1 cellular context compared by ENCODE assay signal in genomic region chr3:125374996-125375941, GRCh38.
A peak's percentile ranks its signal among the peaks of the same experiment; 100 is the strongest.
TF ChIP-seq lines count a peak whose summit lies in the region.

Gene ZNF148, minus strand, starts transcription at chr3:125375325. Its CDS starts 61,685 bp downstream, at chr3:125313640.

TF ChIP-seq in HepG2, 621 proteins besides CTCF, POLR2A, EP300 and RAD21 (continued from another document and continues in another):
- TF ChIP-seq ZHX2 (IDR thresholded peaks at IDR 0.05; ENCODE audit: low read depth) (peak; percentile 66; the same call in 1 of the 2 replicates), ZHX2 (CRISPR knock-in tag; IDR thresholded peaks at IDR 0.05; ENCODE audit: borderline replicate concordance) (peak; percentile 31; the same call in 1 of the 2 replicates), TSC22D2 (CRISPR knock-in tag; IDR thresholded peaks at IDR 0.05; ENCODE audit: borderline replicate concordance) (peak; percentile 62; the same call in 1 of the 2 replicates), GZF1 (CRISPR knock-in tag; IDR thresholded peaks at IDR 0.05) (no peak), ZNF430 (CRISPR knock-in tag; IDR thresholded peaks at IDR 0.05) (peak; percentile 77; the same call in 1 of the 2 replicates), ZNF281 (CRISPR knock-in tag; IDR thresholded peaks at IDR 0.05; ENCODE audit: borderline replicate concordance) (peak; percentile 41; the same call in 1 of the 2 replicates), MAF1 (CRISPR knock-in tag; IDR thresholded peaks at IDR 0.05; ENCODE audit: borderline replicate concordance) (peak; percentile 46; the same call in 1 of the 2 replicates), SNAPC2 (CRISPR knock-in tag; IDR thresholded peaks at IDR 0.05) (0 out of 2 replicates have a peak, but pooled peaks have one; percentile 23), MAZ (IDR thresholded peaks at IDR 0.05; ENCODE audit: borderline replicate concordance, low read depth, low read length) (peak; percentile 53; the same call in 1 of the 2 replicates), MAZ (CRISPR knock-in tag; IDR thresholded peaks at IDR 0.05; ENCODE audit: low read depth) (peak; percentile 81), ZSCAN30 (CRISPR knock-in tag; IDR thresholded peaks at IDR 0.05) (peak; percentile 70; the same call in 1 of the 2 replicates), ZBTB20 (CRISPR knock-in tag; IDR thresholded peaks at IDR 0.05; ENCODE audit: borderline replicate concordance, low read depth) (0 out of 2 replicates have a peak, but pooled peaks have one; percentile 49), IKZF5 (CRISPR knock-in tag; IDR thresholded peaks at IDR 0.05) (peak; percentile 79), ZNF766 (CRISPR knock-in tag; IDR thresholded peaks at IDR 0.05; ENCODE audit: borderline replicate concordance) (no peak), CHD2 (IDR thresholded peaks at IDR 0.05; ENCODE audit: low read depth, low read length) (no peak), RARA (CRISPR knock-in tag; IDR thresholded peaks at IDR 0.05) (peak; percentile 22; the same call in 1 of the 2 replicates), MYNN (CRISPR knock-in tag; IDR thresholded peaks at IDR 0.05; ENCODE audit: low read depth) (no peak), ZNF329 (CRISPR knock-in tag; IDR thresholded peaks at IDR 0.05; ENCODE audit: low read depth) (no peak), NR2F6 (IDR thresholded peaks at IDR 0.05) (no peak), NR2F6 (CRISPR knock-in tag; IDR thresholded peaks at IDR 0.05) (peak; percentile 72), ZNF17 (CRISPR knock-in tag; IDR thresholded peaks at IDR 0.05) (no peak), ZNF720 (CRISPR knock-in tag; IDR thresholded peaks at IDR 0.05) (0 out of 2 replicates have a peak, but pooled peaks have one; percentile 78), ZNF780A (CRISPR knock-in tag; IDR thresholded peaks at IDR 0.05) (no peak), HMGXB4 (CRISPR knock-in tag; IDR thresholded peaks at IDR 0.05; ENCODE audit: borderline replicate concordance in 1 of 2, low read depth in 1 of 2) (peak; percentile 71 to 81; a peak in 2 of 4 replicates), HNF4A (CRISPR knock-in tag; IDR thresholded peaks at IDR 0.05) (0 out of 2 replicates have a peak, but pooled peaks have one; percentile 9), ATF4 (CRISPR knock-in tag; IDR thresholded peaks at IDR 0.05) (peak in 1 of 2 experiments; percentile 64; a peak in 1 of 4 replicates), ZNF251 (CRISPR knock-in tag; IDR thresholded peaks at IDR 0.05) (no peak), DPF2 (CRISPR knock-in tag; IDR thresholded peaks at IDR 0.05; ENCODE audit: borderline replicate concordance, low read depth) (no peak), TFAP4 (IDR thresholded peaks at IDR 0.05; ENCODE audit: borderline replicate concordance, low read depth) (0 out of 2 replicates have a peak, but pooled peaks have one; percentile 9), SRSF4 (IDR thresholded peaks at IDR 0.05; ENCODE audit: low read depth, low read length, poor library complexity, severe bottlenecking) (no peak), MEF2D (CRISPR knock-in tag; IDR thresholded peaks at IDR 0.05) (peak; percentile 42; the same call in 1 of the 2 replicates), HNRNPH1 (optimal IDR thresholded peaks at IDR 0.05; ENCODE audit: low read depth, low read length) (no peak), ZNF556 (CRISPR knock-in tag; IDR thresholded peaks at IDR 0.05; ENCODE audit: borderline replicate concordance) (peak; percentile 80; the same call in 1 of the 2 replicates), RELA (CRISPR knock-in tag; IDR thresholded peaks at IDR 0.05) (0 out of 2 replicates have a peak, but pooled peaks have one; percentile 57), ZNF652 (CRISPR knock-in tag; IDR thresholded peaks at IDR 0.05; ENCODE audit: borderline replicate concordance, low read depth) (no peak), ZNF317 (CRISPR knock-in tag; IDR thresholded peaks at IDR 0.05) (no peak), NPAS2 (CRISPR knock-in tag; IDR thresholded peaks at IDR 0.05; ENCODE audit: borderline replicate concordance) (no peak), SETDB1 (CRISPR knock-in tag; IDR thresholded peaks at IDR 0.05; ENCODE audit: borderline replicate concordance) (no peak), NFIB (CRISPR knock-in tag; IDR thresholded peaks at IDR 0.05; ENCODE audit: borderline replicate concordance) (no peak), TERF1 (CRISPR knock-in tag; IDR thresholded peaks at IDR 0.05) (no peak), ZBTB49 (CRISPR knock-in tag; IDR thresholded peaks at IDR 0.05; ENCODE audit: borderline replicate concordance) (no peak), ZFP36L1 (CRISPR knock-in tag; IDR thresholded peaks at IDR 0.05) (peak; percentile 65; the same call in 1 of the 2 replicates), SYNCRIP (IDR thresholded peaks at IDR 0.05; ENCODE audit: insufficient read depth, low read depth, low read length) (no peak), ONECUT2 (CRISPR knock-in tag; IDR thresholded peaks at IDR 0.05) (0 out of 2 replicates have a peak, but pooled peaks have one; percentile 28), ZNF136 (CRISPR knock-in tag; IDR thresholded peaks at IDR 0.05; ENCODE audit: low read depth) (peak; percentile 64; the same call in 1 of the 2 replicates), SMARCE1 (IDR thresholded peaks at IDR 0.05; ENCODE audit: borderline replicate concordance) (no peak), KDM6A (CRISPR knock-in tag; IDR thresholded peaks at IDR 0.05; ENCODE audit: low read depth) (no peak), ELF1 (CRISPR knock-in tag; IDR thresholded peaks at IDR 0.05) (peak; percentile 91)
